Comparison of ENCODE assay signal across 17 cellular contexts in genomic region chr1:56447732-56448276, GRCh38.
"Had no signal": no experiment of that assay in that cellular context is flagged by ENCODE, and none has a peak within 500 bp of the region (broad histone marks: within the 10 kb centered on the region; RNA-seq: fewer than 3 reads in every experiment).

No MANE protein-coding gene starts in this region.

- H2AFZ ChIP-seq: parathyroid adenoma had no signal

- H3K36me3 ChIP-seq: uterus had no signal

- ATAC-seq: activated CD8-positive, alpha-beta T cell treated with anti-CD3 and anti-CD28 coated beads for 36 hours; activated naive CD4-positive, alpha-beta T cell treated with anti-CD3 and anti-CD28 coated beads, Interleukin-2, amount 50 U/mL, for 72 hours; activated T-cell treated with anti-CD3 and anti-CD28 coated beads, Interleukin-2, amount 50 U/mL, for 4 hours; mucosa of descending colon; naive thymus-derived CD8-positive, alpha-beta T cell had no signal

- H3K27ac ChIP-seq: parathyroid adenoma had no signal

- H3K79me2 ChIP-seq: parathyroid adenoma had no signal

- H3K4me3 ChIP-seq: mucosa of descending colon, uterus had no signal

- H3K9me3 ChIP-seq: mucosa of descending colon, uterus had no signal

- H3K27me3 ChIP-seq: uterus had no signal

- H3K9ac ChIP-seq: parathyroid adenoma had no signal

- DNase-seq: activated B cell treated with CpG ODN at 0.5 μM for 24 hours; activated CD4-positive, alpha-beta T cell treated with anti-CD3 and anti-CD28 coated beads for 48 hours; activated CD8-positive, alpha-beta T cell treated with anti-CD3 and anti-CD28 coated beads for 36 hours; activated effector memory CD4-positive, alpha-beta T cell treated with anti-CD3 and anti-CD28 coated beads, Interleukin-2, amount 50 U/mL, for 16 hours; activated T-cell treated with anti-CD3 and anti-CD28 coated beads, Interleukin-2, amount 50 U/mL, for 4 hours; amniotic stem cell; effector CD8-positive, alpha-beta T cell; foreskin melanocyte; head of caudate nucleus; left cardiac atrium; mucosa of descending colon; naive thymus-derived CD8-positive, alpha-beta T cell; small intestine; stimulated activated CD4-positive, alpha-beta T cell treated with anti-CD3 and anti-CD28 coated beads, Interleukin-4, amount 100 ng/mL, for 24 hours; uterus had no signal
